In the genomic region with DNA sequence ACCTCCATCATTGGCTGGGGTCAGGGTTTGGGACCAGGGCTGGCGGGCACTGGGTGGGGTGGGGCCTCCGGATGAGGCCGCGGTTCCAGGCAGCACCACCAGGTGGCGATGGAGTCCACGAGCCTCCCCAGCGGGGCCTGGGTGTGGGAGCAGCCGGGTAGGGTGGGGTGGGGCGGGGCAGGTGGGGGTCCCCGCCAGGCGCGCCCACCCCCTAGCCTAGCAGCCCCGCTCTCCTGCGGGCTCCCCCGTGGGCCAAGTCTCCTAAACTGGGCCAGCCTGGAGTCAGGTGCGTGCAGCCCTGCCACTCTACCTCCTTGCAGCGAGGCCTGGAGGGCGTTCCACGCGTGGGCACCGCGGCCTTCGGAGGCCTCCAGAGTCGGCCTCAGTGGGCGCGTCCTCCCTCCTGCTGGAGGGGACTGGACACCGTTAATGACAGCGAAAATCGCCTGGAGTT, we compare ENCODE assay signal across 8 cellular contexts.
DNase-seq lines count a peak whose midpoint lies in the region; ATAC-seq and TF ChIP-seq lines count a peak whose summit lies in the region.

No MANE protein-coding gene starts in this region.

- no peaks in the 10 kb centered on the region for H3K36me3 ChIP-seq in mesenchymal stem cell (ENCODE audit: control insufficient read depth in 1 of 2, insufficient read depth in 2 of 2, low read depth in 1 of 2, low read length in 2 of 2)

- no peak for ATAC-seq in GM21381 (IDR thresholded peaks at IDR 0.05; ENCODE audit: unreplicated experiment)
- no peak for ATAC-seq in HG03097 (IDR thresholded peaks at IDR 0.05; ENCODE audit: low FRiP score, unreplicated experiment)

- no peak overlapping the region for H3K4ac ChIP-seq in mesenchymal stem cell (ENCODE audit: low read depth in 1 of 2, low read length in 2 of 2)

- H3K18ac ChIP-seq in mesenchymal stem cell (ENCODE audit: low read depth in 1 of 2, low read length in 2 of 2): no peak overlapping the region

- H3K79me1 ChIP-seq in mesenchymal stem cell (replicated peaks; ENCODE audit: low read length, poor library complexity, severe bottlenecking): no peaks in the 10 kb centered on the region

- no peak overlapping the region for H3K23ac ChIP-seq in mesenchymal stem cell (ENCODE audit: low read length in 2 of 2)

- DNase-seq in EH (ENCODE audit: low read depth) (peak; percentile 41), HuH-7 (ENCODE audit: low spot score) (peak; percentile 95), coronary artery (ENCODE audit: low spot score) (no peak), mesenchymal stem cell (peak; percentile 16)
- DNase-seq in activated CD4-positive, alpha-beta T cell treated with anti-CD3 and anti-CD28 coated beads, Interleukin-2, amount 50 U/mL, for 4 hours: peak; percentile 56 to 58
- peak; percentile 26 to 32 for DNase-seq in stimulated activated CD8-positive, alpha-beta memory T cell treated with anti-CD3 and anti-CD28 coated beads, Interleukin-4, amount 100 ng/mL, for 1 hour (ENCODE audit: low read depth in 2 of 2, low spot score in 1 of 2)

- H3K27ac ChIP-seq in coronary artery (no peak overlapping the region), mesenchymal stem cell (ENCODE audit: low read length, poor library complexity, severe bottlenecking) (no peak overlapping the region)

- H2BK12ac ChIP-seq in mesenchymal stem cell (ENCODE audit: low read length in 2 of 2): no peak overlapping the region

- H3K4me3 ChIP-seq in coronary artery: no peak overlapping the region
- H3K4me3 ChIP-seq in mesenchymal stem cell (ENCODE audit: insufficient read depth in 1 of 2, low read depth in 1 of 2, low read length in 2 of 2): no peak overlapping the region

- H2AFZ ChIP-seq in mesenchymal stem cell (ENCODE audit: low read depth, low read length): no peak overlapping the region

- no peak overlapping the region for H3K14ac ChIP-seq in mesenchymal stem cell (ENCODE audit: low read length in 2 of 2)

- H4K8ac ChIP-seq in mesenchymal stem cell (ENCODE audit: low read length): no peak overlapping the region

- no peak overlapping the region for H2AK5ac ChIP-seq in mesenchymal stem cell (ENCODE audit: low read length, severe bottlenecking)

- peak; percentile 95 for TF ChIP-seq CTCF in coronary artery (IDR thresholded peaks at IDR 0.05)

- H2BK120ac ChIP-seq in mesenchymal stem cell (ENCODE audit: low read depth, low read length): no peak overlapping the region

- peaks cover 18 to 24% of the 10 kb centered on the region in 2 experiments for H3K27me3 ChIP-seq in mesenchymal stem cell (ENCODE audit: control insufficient read depth in 1 of 2, insufficient read depth in 1 of 2, low read length in 2 of 2)

- H3K4me2 ChIP-seq in mesenchymal stem cell (ENCODE audit: low read length, poor library complexity, severe bottlenecking): no peak overlapping the region

- no peak overlapping the region for H2BK15ac ChIP-seq in mesenchymal stem cell (ENCODE audit: low read depth, poor library complexity, severe bottlenecking)

- no peaks in the 10 kb centered on the region for H3K9me3 ChIP-seq in mesenchymal stem cell (ENCODE audit: control insufficient read depth, low read length)

- no peak overlapping the region for H3K9ac ChIP-seq in mesenchymal stem cell (ENCODE audit: low read length)

- H2BK5ac ChIP-seq in mesenchymal stem cell (ENCODE audit: low read depth, low read length, poor library complexity, severe bottlenecking): no peak overlapping the region

- no peak overlapping the region for H4K91ac ChIP-seq in mesenchymal stem cell (ENCODE audit: low read length)

- 61% methylated on average over 18 of the region's 29 CpGs for WGBS in mesenchymal stem cell

- peaks cover 2% of the 10 kb centered on the region for H3K4me1 ChIP-seq in mesenchymal stem cell (ENCODE audit: control insufficient read depth, insufficient read depth, low read depth, low read length)
